Comparison of ENCODE assay signal across 16 cellular contexts in genomic region chr4:2057382-2058065, GRCh38. TPM values are rescaled to one million over a fixed set of nuclear protein-coding genes. Genes with fewer than 3 reads are reported as not detected.
DNase-seq lines count a peak whose midpoint lies in the region; ATAC-seq and TF ChIP-seq lines count a peak whose summit lies in the region.
"Had no signal": no experiment of that assay in that cellular context is flagged by ENCODE, and none has a peak within 500 bp of the region (broad histone marks: within the 10 kb centered on the region; RNA-seq: fewer than 3 reads in every experiment).

No MANE protein-coding gene starts in this region.

- peak overlapping the region; percentile 81 for H3K4me3 Mint-ChIP-seq in CD4-positive, alpha-beta T cell
- peak overlapping the region; percentile 72 for H3K4me3 Mint-ChIP-seq in GM23338
- H3K4me3 Mint-ChIP-seq in activated naive CD8-positive, alpha-beta T cell treated with anti-CD3 and anti-CD28 coated beads for 36 hours, result peak overlapping the region; percentile 43
- peak overlapping the region; percentile 19 for H3K4me3 Mint-ChIP-seq in natural killer cell treated with Interleukin-12 subunit alpha and Interleukin-12 subunit beta and Interleukin-15 and Interleukin-18, amount 100 ng/mL, for 72 hours

- H3K27ac Mint-ChIP-seq in CD4-positive, alpha-beta T cell, result no peak overlapping the region
- H3K27ac Mint-ChIP-seq in GM23338, result no peak overlapping the region
- H3K27ac Mint-ChIP-seq in activated naive CD8-positive, alpha-beta T cell treated with anti-CD3 and anti-CD28 coated beads for 36 hours, result no peak overlapping the region
- H3K27ac Mint-ChIP-seq in natural killer cell treated with Interleukin-12 subunit alpha and Interleukin-12 subunit beta and Interleukin-15 and Interleukin-18, amount 100 ng/mL, for 72 hours, result no peak overlapping the region

- POLR2A ChIA-PET in CD4-positive, alpha-beta T cell (lab: Charles Lee), result interaction anchor here (1.6 kb wide), 1 partner anchor 49 kb away, joined by 4 read pairs; the partner anchor contains the start of gene NELFA

- no peaks in the 10 kb centered on the region; the same call in 1 of the 2 replicates for H4K20me1 ChIP-seq in GM23338 (replicated peaks; ENCODE audit: insufficient read depth)

- H3K4me1 ChIP-seq in GM23338 (ENCODE audit: insufficient read depth), result no peaks in the 10 kb centered on the region; the same call in 1 of the 2 replicates
- H3K4me1 ChIP-seq: gastrocnemius medialis, pancreas had no signal

- no peak overlapping the region for H3K27ac ChIP-seq in CD4-positive, alpha-beta T cell (ENCODE audit: low read depth, low read length)
- no peak overlapping the region for H3K27ac ChIP-seq in GM23338 (ENCODE audit: low read depth)
- H3K27ac ChIP-seq: BLaER1 treated with 17β-estradiol and CSF1 and Interleukin-3, amounts not matched to agents 10 nM and 100 nM; gastrocnemius medialis; pancreas had no signal

- H3K4me2 ChIP-seq in GM23338, result peak overlapping the region; percentile 77

- no peak for TF ChIP-seq CTCF in CD4-positive, alpha-beta T cell (IDR thresholded peaks at IDR 0.05)
- TF ChIP-seq CTCF in GM23338 (conservative IDR thresholded peaks at IDR 0.05; ENCODE audit: low read depth in 2 of 2), result no peak

- peaks cover 50% of the 10 kb centered on the region for H3K27me3 ChIP-seq in CD4-positive, alpha-beta T cell (ENCODE audit: control insufficient read depth, insufficient read depth, low read length)
- H3K27me3 ChIP-seq in GM23338 (ENCODE audit: insufficient read depth), result peaks cover 73% of the 10 kb centered on the region
- H3K27me3 ChIP-seq: pancreas had no signal

- H3K27me3 Mint-ChIP-seq in CD4-positive, alpha-beta T cell, result peaks cover 42% of the 10 kb centered on the region
- H3K27me3 Mint-ChIP-seq in GM23338 (ENCODE audit: insufficient read depth, low read depth, poor library complexity), result peaks cover 44% of the 10 kb centered on the region
- peaks cover 52% of the 10 kb centered on the region for H3K27me3 Mint-ChIP-seq in activated naive CD8-positive, alpha-beta T cell treated with anti-CD3 and anti-CD28 coated beads for 36 hours
- H3K27me3 Mint-ChIP-seq in natural killer cell treated with Interleukin-12 subunit alpha and Interleukin-12 subunit beta and Interleukin-15 and Interleukin-18, amount 100 ng/mL, for 72 hours, result peaks cover 20 to 30% of the 10 kb centered on the region in 2 donors

- no peaks in the 10 kb centered on the region for H3K9me2 ChIP-seq in GM23338 (ENCODE audit: insufficient read depth)

- H3K36me3 ChIP-seq in GM23338 (ENCODE audit: insufficient read depth), result no peaks in the 10 kb centered on the region; the same call in 1 of the 2 replicates
- H3K36me3 ChIP-seq: BLaER1 treated with 17β-estradiol and CSF1 and Interleukin-3, amounts not matched to agents 10 nM and 100 nM; gastrocnemius medialis; pancreas had no signal

- no peak for ATAC-seq in CD4-positive, alpha-beta T cell (ENCODE audit: poor library complexity)
- ATAC-seq in GM23338 (no peak), HG02623 (IDR thresholded peaks at IDR 0.05; ENCODE audit: unreplicated experiment) (no peak), HG02798 (IDR thresholded peaks at IDR 0.05; ENCODE audit: poor library complexity, unreplicated experiment) (no peak)
- ATAC-seq in natural killer cell treated with Interleukin-12 subunit alpha and Interleukin-12 subunit beta and Interleukin-15 and Interleukin-18, amount 100 ng/mL, for 72 hours, result no peak

- H3K9me3 ChIP-seq in CD4-positive, alpha-beta T cell (ENCODE audit: control insufficient read depth, low read length), result no peaks in the 10 kb centered on the region
- H3K9me3 ChIP-seq: BLaER1 treated with 17β-estradiol and CSF1 and Interleukin-3, amounts not matched to agents 10 nM and 100 nM; gastrocnemius medialis; pancreas had no signal

- no peaks in the 10 kb centered on the region for H3K36me3 Mint-ChIP-seq in CD4-positive, alpha-beta T cell (ENCODE audit: low read depth)
- H3K36me3 Mint-ChIP-seq in GM23338 (ENCODE audit: low read depth), result no peaks in the 10 kb centered on the region; the same call in 2 of the 3 replicates
- H3K36me3 Mint-ChIP-seq in activated naive CD8-positive, alpha-beta T cell treated with anti-CD3 and anti-CD28 coated beads for 36 hours, result no peaks in the 10 kb centered on the region
- H3K36me3 Mint-ChIP-seq in natural killer cell treated with Interleukin-12 subunit alpha and Interleukin-12 subunit beta and Interleukin-15 and Interleukin-18, amount 100 ng/mL, for 72 hours, result no peaks in the 10 kb centered on the region

- intact Hi-C loops in CD4-positive, alpha-beta T cell (cut with DNase I, micrococcal nuclease), result no loop called here

- CTCF ChIA-PET in CD4-positive, alpha-beta T cell (lab: Charles Lee), result no interaction called here

- H3K9me3 Mint-ChIP-seq in CD4-positive, alpha-beta T cell, result no peaks in the 10 kb centered on the region
- no peaks in the 10 kb centered on the region for H3K9me3 Mint-ChIP-seq in GM23338
- no peaks in the 10 kb centered on the region for H3K9me3 Mint-ChIP-seq in activated naive CD8-positive, alpha-beta T cell treated with anti-CD3 and anti-CD28 coated beads for 36 hours
- no peaks in the 10 kb centered on the region for H3K9me3 Mint-ChIP-seq in natural killer cell treated with Interleukin-12 subunit alpha and Interleukin-12 subunit beta and Interleukin-15 and Interleukin-18, amount 100 ng/mL, for 72 hours

- DNase-seq in CD4-positive, alpha-beta T cell, result no peak
- DNase-seq in GM23338 (ENCODE audit: low spot score), result no peak
- no peak for DNase-seq in activated naive CD8-positive, alpha-beta T cell treated with anti-CD3 and anti-CD28 coated beads for 36 hours
- DNase-seq in natural killer cell treated with Interleukin-12 subunit alpha and Interleukin-12 subunit beta and Interleukin-15 and Interleukin-18, amount 100 ng/mL, for 72 hours (ENCODE audit: low spot score), result no peak
- DNase-seq in anterior cingulate cortex (lab: John Stamatoyannopoulos, UW), result no peak
- DNase-seq: activated CD4-positive, alpha-beta T cell treated with anti-CD3 and anti-CD28 coated beads, Interleukin-2, amount 50 U/mL, for 48 hours; central memory CD4-positive, alpha-beta T cell; gastrocnemius medialis; NCI-H1694 treated with DMSO at 0.1 percent for 48 hours; NCI-H748 treated with DMSO at 0.1 percent for 48 hours; T-helper 9 cell had no signal

- peak overlapping the region; percentile 59; the same call in 1 of the 2 replicates for H3K4me3 ChIP-seq in GM23338

- H3F3A ChIP-seq in GM23338 (replicated peaks; ENCODE audit: low read depth), result 0 out of 2 replicates have a peak, but pooled peaks cover 6% of the 10 kb centered on the region

- no peak overlapping the region for H2AFZ ChIP-seq in GM23338

- H3K4me1 Mint-ChIP-seq in CD4-positive, alpha-beta T cell (ENCODE audit: low read depth), result peaks cover 4% of the 10 kb centered on the region
- H3K4me1 Mint-ChIP-seq in GM23338, result peaks cover 4% of the 10 kb centered on the region; the same call in 2 of the 3 replicates
- H3K4me1 Mint-ChIP-seq in activated naive CD8-positive, alpha-beta T cell treated with anti-CD3 and anti-CD28 coated beads for 36 hours, result peaks cover 3% of the 10 kb centered on the region
- H3K4me1 Mint-ChIP-seq in natural killer cell treated with Interleukin-12 subunit alpha and Interleukin-12 subunit beta and Interleukin-15 and Interleukin-18, amount 100 ng/mL, for 72 hours (ENCODE audit: low read depth in 2 of 2), result no peaks in the 10 kb centered on the region

- H3K79me2 ChIP-seq in GM23338 (replicated peaks; ENCODE audit: insufficient read depth), result no peaks in the 10 kb centered on the region

TF ChIP-seq in GM23338, 12 proteins besides CTCF, POLR2A, EP300 and RAD21:
- TF ChIP-seq EZH2 (IDR thresholded peaks at IDR 0.05; ENCODE audit: low read depth, unreplicated experiment) (peak; percentile 42), POLR2AphosphoS5 (IDR thresholded peaks at IDR 0.05; ENCODE audit: low read depth) (no peak)

RNA-seq across cellular contexts. Expression of gene NAT8L, which starts 1.6 kb away (rescaled TPM):
- not detected for total RNA-seq in CD4-positive, alpha-beta T cell
- 7.7 and 9.7 TPM in 2 replicates for total RNA-seq in GM23338 (2014; rRNA removed; shearing (Covaris generic))
- 1.6 and 1.7 TPM in 2 replicates for polyA plus RNA-seq in GM23338 (2016; fragmentation: Nextera tagmentation; extraction: Ambion mirVana)
- total RNA-seq in activated naive CD8-positive, alpha-beta T cell treated with anti-CD3 and anti-CD28 coated beads for 36 hours, result under 1 TPM; 0.56 to 0.60 TPM
- under 1 TPM; 0.05 to 0.08 TPM for total RNA-seq in natural killer cell treated with Interleukin-12 subunit alpha and Interleukin-12 subunit beta and Interleukin-15 and Interleukin-18, amount 100 ng/mL, for 72 hours
- total RNA-seq: smooth muscle cell had no signal
- polyA plus RNA-seq: smooth muscle cell had no signal

RNA-seq across cellular contexts. Expression of gene NELFA, which starts 48.8 kb away (rescaled TPM):
- total RNA-seq in CD4-positive, alpha-beta T cell, result 10 to 100 TPM; 39.9 to 40.1 TPM
- total RNA-seq in GM23338 (2014; rRNA removed; shearing (Covaris generic)), result 60.8 and 62.8 TPM in 2 replicates
- polyA plus RNA-seq in GM23338 (2016; fragmentation: Nextera tagmentation; extraction: Ambion mirVana), result 62.2 and 63.3 TPM in 2 replicates
- 10 to 100 TPM; 44.8 to 46.2 TPM for total RNA-seq in activated naive CD8-positive, alpha-beta T cell treated with anti-CD3 and anti-CD28 coated beads for 36 hours
- total RNA-seq in natural killer cell treated with Interleukin-12 subunit alpha and Interleukin-12 subunit beta and Interleukin-15 and Interleukin-18, amount 100 ng/mL, for 72 hours, result 10 to 100 TPM; 29.6 to 59.3 TPM

Comparison
In these comparisons a context has a peak if more than half of its experiments do, and no peak if none do; other contexts are left out.
1. H3K4me3 Mint-ChIP-seq: peak in every context shown above with its lines; median percentile 81 in CD4-positive, alpha-beta T cell; 72 in GM23338; 43 in activated naive CD8-positive, alpha-beta T cell treated with anti-CD3 and anti-CD28 coated beads for 36 hours; 19 in natural killer cell treated with Interleukin-12 subunit alpha and Interleukin-12 subunit beta and Interleukin-15 and Interleukin-18, amount 100 ng/mL, for 72 hours.